17 cellular contexts compared by ENCODE assay signal in the genomic region with DNA sequence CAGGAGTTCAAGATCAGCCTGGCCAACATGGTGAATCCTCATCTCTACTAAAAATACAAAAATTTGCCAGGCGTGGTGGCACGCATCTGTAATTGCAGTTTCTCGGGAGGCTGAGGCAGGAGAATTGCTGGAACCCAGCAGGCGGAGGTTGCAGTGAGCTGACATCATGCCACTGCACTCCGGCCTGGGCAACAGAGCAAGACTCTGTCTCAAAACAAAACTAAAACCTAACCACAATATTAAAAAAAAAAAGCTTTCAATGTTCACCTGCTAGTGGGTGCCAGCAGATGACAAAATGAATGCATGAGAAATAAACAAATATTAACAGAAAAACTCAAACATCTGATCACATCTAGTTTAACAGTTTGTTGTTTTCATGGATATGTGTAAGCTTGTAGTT. TPM values are rescaled to one million over a fixed set of nuclear protein-coding genes. Genes with fewer than 3 reads are reported as not detected.
DNase-seq lines count a peak whose midpoint lies in the region; ATAC-seq, FAIRE-seq and TF ChIP-seq lines count a peak whose summit lies in the region.
"Had no signal": no experiment of that assay in that cellular context is flagged by ENCODE, and none has a peak within 500 bp of the region (broad histone marks: within the 10 kb centered on the region; RNA-seq: fewer than 3 reads in every experiment).

No MANE protein-coding gene starts in this region.

- no peak overlapping the region for H3K4me3 Mint-ChIP-seq in activated CD4-positive, alpha-beta memory T cell treated with anti-CD3 and anti-CD28 coated beads for 36 hours
- H3K4me3 Mint-ChIP-seq: activated naive CD8-positive, alpha-beta T cell; brain had no signal

- no peak overlapping the region for H3K4me3 ChIP-seq in H7 (ENCODE audit: insufficient read depth, low read depth, low read length)
- H3K4me3 ChIP-seq: right atrium auricular region, suprapubic skin had no signal

- DNase-seq in GM12892 (ENCODE audit: insufficient read length), result no peak
- DNase-seq in activated CD4-positive, alpha-beta memory T cell treated with anti-CD3 and anti-CD28 coated beads for 36 hours, result peak; percentile 33
- no peak for DNase-seq in H7
- no peak for DNase-seq in DMS53 (lab: John Stamatoyannopoulos, UW)
- DNase-seq in mesenteric fat pad (ENCODE audit: low spot score), result no peak
- no peak for DNase-seq in NCI-H1092 (lab: John Stamatoyannopoulos, UW)
- DNase-seq: GDM1, mesendoderm, NCI-H2081 treated with DMSO at 0.1 percent for 48 hours, NCI-H69 had no signal

- H3K27me3 ChIP-seq in H7 (ENCODE audit: control insufficient read depth, insufficient read depth, low read length), result no peaks in the 10 kb centered on the region
- H3K27me3 ChIP-seq: right atrium auricular region, suprapubic skin had no signal

- H3K4me1 Mint-ChIP-seq in activated CD4-positive, alpha-beta memory T cell treated with anti-CD3 and anti-CD28 coated beads for 36 hours (ENCODE audit: low read depth), result peaks cover 22% of the 10 kb centered on the region

- no peaks in the 10 kb centered on the region for H3K9me3 Mint-ChIP-seq in activated CD4-positive, alpha-beta memory T cell treated with anti-CD3 and anti-CD28 coated beads for 36 hours

- FAIRE-seq in GM12892 (lab: Jason Lieb, UNC), result peak; percentile 9
- FAIRE-seq: keratinocyte had no signal

- H3K27me3 Mint-ChIP-seq in activated CD4-positive, alpha-beta memory T cell treated with anti-CD3 and anti-CD28 coated beads for 36 hours, result no peaks in the 10 kb centered on the region
- H3K27me3 Mint-ChIP-seq: activated naive CD8-positive, alpha-beta T cell had no signal

- CTCF ChIA-PET in activated CD4-positive, alpha-beta memory T cell treated with anti-CD3 and anti-CD28 coated beads for 36 hours (lab: Charles Lee), result no interaction called here

- no peak for TF ChIP-seq POLR2A in GM12892 (IDR thresholded peaks at IDR 0.05; ENCODE audit: low read depth, low read length)

- H3K36me3 ChIP-seq in H7 (replicated peaks; ENCODE audit: control insufficient read depth, insufficient read depth, low read length), result no peaks in the 10 kb centered on the region
- H3K36me3 ChIP-seq: right atrium auricular region had no signal

- H3K27ac Mint-ChIP-seq in activated CD4-positive, alpha-beta memory T cell treated with anti-CD3 and anti-CD28 coated beads for 36 hours, result no peak overlapping the region
- H3K27ac Mint-ChIP-seq: activated naive CD8-positive, alpha-beta T cell; brain had no signal

- peaks cover under 1% of the 10 kb centered on the region for H3K36me3 Mint-ChIP-seq in activated CD4-positive, alpha-beta memory T cell treated with anti-CD3 and anti-CD28 coated beads for 36 hours
- H3K36me3 Mint-ChIP-seq: brain had no signal

- intact Hi-C loops in activated CD4-positive, alpha-beta memory T cell treated with anti-CD3 and anti-CD28 coated beads for 36 hours (cut with micrococcal nuclease), result no loop called here

- POLR2A ChIA-PET in activated CD4-positive, alpha-beta memory T cell treated with anti-CD3 and anti-CD28 coated beads for 36 hours (lab: Charles Lee), result no interaction called here

- ATAC-seq in GM19025 (IDR thresholded peaks at IDR 0.05; ENCODE audit: low read depth, unreplicated experiment) (peak; percentile 52), HG02852 (IDR thresholded peaks at IDR 0.05; ENCODE audit: unreplicated experiment) (peak; percentile 73)

RNA-seq across cellular contexts. Expression of gene SLC24A1, which starts 9.0 kb away (rescaled TPM):
- 9.6 TPM for polyA plus RNA-seq in GM12892 (2012; ENCODE audit: missing spikeins)
- total RNA-seq in activated CD4-positive, alpha-beta memory T cell treated with anti-CD3 and anti-CD28 coated beads for 36 hours, result 10 to 100 TPM in 1 of 2 experiments, 1 to 10 TPM in 1; 8.8 to 13.5 TPM
- 2.8 and 4.6 TPM in 2 replicates for total RNA-seq in H7 (2014; rRNA removed; shearing (Covaris generic))
- total RNA-seq in mesenteric fat pad, result 7.4 TPM

RNA-seq across cellular contexts. Expression of gene INTS14, which starts 19.8 kb away (rescaled TPM):
- 32.0 TPM for polyA plus RNA-seq in GM12892 (2012; ENCODE audit: missing spikeins)
- total RNA-seq in activated CD4-positive, alpha-beta memory T cell treated with anti-CD3 and anti-CD28 coated beads for 36 hours, result 10 to 100 TPM; 42.5 to 42.7 TPM
- 35.8 and 35.9 TPM in 2 replicates for total RNA-seq in H7 (2014; rRNA removed; shearing (Covaris generic))
- 21.9 TPM for total RNA-seq in mesenteric fat pad
